Comparison of ENCODE assay signal across 36 cellular contexts in genomic region chr11:43997022-43997665, GRCh38. TPM values are rescaled to one million over a fixed set of nuclear protein-coding genes. Genes with fewer than 3 reads are reported as not detected.
DNase-seq lines count a peak whose midpoint lies in the region; ATAC-seq, FAIRE-seq and TF ChIP-seq lines count a peak whose summit lies in the region.
"Had no signal": no experiment of that assay in that cellular context is flagged by ENCODE, and none has a peak within 500 bp of the region (broad histone marks: within the 10 kb centered on the region; RNA-seq: fewer than 3 reads in every experiment).

No MANE protein-coding gene starts in this region.

- in situ Hi-C loops in GM12878 (cut with MboI) = no loop called here

- 2% methylated on average over 15 of the region's 15 CpGs for WGBS in GM12878 (ENCODE audit: insufficient coverage, insufficient replicate concordance, low lambda C conversion rate, missing lambda C conversion rate)

- DNase-seq in GM12878 (ENCODE audit: low read depth, low spot score) (peak; percentile 4), neural progenitor cell (ENCODE audit: low spot score) (no peak), A172 (ENCODE audit: low spot score) (no peak), sciatic nerve (ENCODE audit: low spot score) (no peak), endothelial cell (ENCODE audit: low spot score) (no peak)
- DNase-seq: activated CD4-positive, alpha-beta T cell treated with anti-CD3 and anti-CD28 coated beads, Interleukin-2, amount 50 U/mL, for 1 hour; activated naive CD4-positive, alpha-beta T cell; activated naive CD8-positive, alpha-beta T cell treated with anti-CD3 and anti-CD28 coated beads, Interleukin-2, amount 50 U/mL, for 24 hours; activated T-cell treated with anti-CD3 and anti-CD28 coated beads, Interleukin-2, amount 50 U/mL, for 4 hours; DMS53; esophagus squamous epithelium; foreskin keratinocyte; GF-D8; heart left ventricle; Kasumi-1; NCI-H1436; NCI-H2107; right lobe of liver; stimulated activated CD4-positive, alpha-beta T cell treated with anti-CD3 and anti-CD28 coated beads, Interleukin-4, amount 100 ng/mL, for 4 hours; transverse colon had no signal

- H3K79me2 ChIP-seq in GM12878 (ENCODE audit: control insufficient read depth, insufficient read depth, low read length) = no peaks in the 10 kb centered on the region
- no peaks in the 10 kb centered on the region for H3K79me2 ChIP-seq in neural progenitor cell (ENCODE audit: low read depth)

- H3K27ac Mint-ChIP-seq in neural progenitor cell (peak overlapping the region; percentile 18), endothelial cell (ENCODE audit: unreplicated experiment) (no peak overlapping the region)
- H3K27ac Mint-ChIP-seq: activated naive CD8-positive, alpha-beta T cell treated with anti-CD3 and anti-CD28 coated beads, Interleukin-2, amount 50 U/mL, for 24 hours; mesothelial cell of epicardium; progenitor cell of endocrine pancreas; stimulated activated effector memory CD8-positive, alpha-beta T cell treated with anti-CD3 and anti-CD28 coated beads, Interleukin-12 subunit alpha, Interleukin-12 subunit beta, amount 100 ng/mL, for 72 hours; WTC11 had no signal

- H3K4me2 ChIP-seq in GM12878 (ENCODE audit: control insufficient read depth, insufficient read depth) = peak overlapping the region; percentile 18; the same call in 1 of the 2 replicates
- H3K4me2 ChIP-seq in neural progenitor cell = no peak overlapping the region
- H3K4me2 ChIP-seq: BLaER1 treated with 17β-estradiol and CSF1 and Interleukin-3, amounts not matched to agents 10 nM and 100 nM had no signal

- H3K27me3 ChIP-seq in GM12878 (replicated peaks in 1 of 2; ENCODE audit: control insufficient read depth in 2 of 2, insufficient read depth in 2 of 2, low read length in 1 of 2) (no peaks in the 10 kb centered on the region), neural progenitor cell (no peaks in the 10 kb centered on the region)
- H3K27me3 ChIP-seq: BLaER1 treated with 17β-estradiol and CSF1 and Interleukin-3, amounts not matched to agents 10 nM and 100 nM; heart left ventricle; right lobe of liver; transverse colon had no signal

- H3K4me1 ChIP-seq in GM12878 (ENCODE audit: control insufficient read depth, insufficient read depth, low read length) = peaks cover 3% of the 10 kb centered on the region; the same call in 1 of the 2 replicates
- peaks cover 9% of the 10 kb centered on the region for H3K4me1 ChIP-seq in neural progenitor cell
- H3K4me1 ChIP-seq: foreskin keratinocyte, HAP-1 had no signal

- no TSS peak for BruUV-seq in GM12878 (replicated peaks; lab: Mats Ljungman, UMichigan)

- no peak for TF ChIP-seq RAD21 in Ishikawa (IDR thresholded peaks at IDR 0.05; ENCODE audit: low read depth)
- TF ChIP-seq RAD21 in GM12878 (IDR thresholded peaks at IDR 0.05; ENCODE audit: insufficient read depth, low read depth, low read length) = no peak

- no peak overlapping the region for H3K9ac ChIP-seq in GM12878 (ENCODE audit: control insufficient read depth, insufficient read depth, low read length)
- no peak overlapping the region for H3K9ac ChIP-seq in neural progenitor cell
- H3K9ac ChIP-seq: BLaER1 treated with 17β-estradiol and CSF1 and Interleukin-3, amounts not matched to agents 10 nM and 100 nM had no signal

- H3K4me3 Mint-ChIP-seq in neural progenitor cell = no peak overlapping the region
- H3K4me3 Mint-ChIP-seq in endothelial cell (ENCODE audit: unreplicated experiment) = no peak overlapping the region
- H3K4me3 Mint-ChIP-seq: activated naive CD8-positive, alpha-beta T cell treated with anti-CD3 and anti-CD28 coated beads, Interleukin-2, amount 50 U/mL, for 24 hours; activated T-cell treated with anti-CD3 and anti-CD28 coated beads, Interleukin-2, amount 50 U/mL, for 4 hours; mesothelial cell of epicardium; stimulated activated effector memory CD8-positive, alpha-beta T cell treated with anti-CD3 and anti-CD28 coated beads, Interleukin-12 subunit alpha, Interleukin-12 subunit beta, amount 100 ng/mL, for 72 hours; WTC11 had no signal

- H4K20me1 ChIP-seq in GM12878 (ENCODE audit: control insufficient read depth, insufficient read depth) = no peaks in the 10 kb centered on the region
- no peaks in the 10 kb centered on the region for H4K20me1 ChIP-seq in neural progenitor cell (ENCODE audit: low read depth)
- H4K20me1 ChIP-seq: BLaER1 treated with 17β-estradiol and CSF1 and Interleukin-3, amounts not matched to agents 10 nM and 100 nM had no signal

- H3K36me3 Mint-ChIP-seq in neural progenitor cell = no peaks in the 10 kb centered on the region
- no peaks in the 10 kb centered on the region for H3K36me3 Mint-ChIP-seq in endothelial cell (ENCODE audit: low read depth, unreplicated experiment)
- H3K36me3 Mint-ChIP-seq: mesothelial cell of epicardium; stimulated activated effector memory CD8-positive, alpha-beta T cell treated with anti-CD3 and anti-CD28 coated beads, Interleukin-12 subunit alpha, Interleukin-12 subunit beta, amount 100 ng/mL, for 72 hours; WTC11 had no signal

- POLR2A ChIA-PET in GM12878 (lab: Charles Lee) = no interaction called here

- no peaks in the 10 kb centered on the region for H3K9me3 ChIP-seq in GM12878 (replicated peaks; ENCODE audit: control insufficient read depth, insufficient read depth, low read length)
- H3K9me3 ChIP-seq in neural progenitor cell (ENCODE audit: low read depth) = no peaks in the 10 kb centered on the region
- H3K9me3 ChIP-seq: BLaER1 treated with 17β-estradiol and CSF1 and Interleukin-3, amounts not matched to agents 10 nM and 100 nM; esophagus squamous epithelium; HAP-1; heart left ventricle; right lobe of liver; transverse colon had no signal

- TF ChIP-seq CTCF in GM12878 (IDR thresholded peaks at IDR 0.05 in 2 of 3, conservative IDR thresholded peaks at IDR 0.05 in 1 of 3; ENCODE audit: control insufficient read depth in 2 of 3, extremely low read depth in 1 of 3, insufficient read depth in 1 of 3, low read depth in 3 of 3, low read length in 3 of 3) (0 out of 6 replicates have a peak, but pooled peaks of 1 of the 3 experiments have one; percentile 10), neural progenitor cell (IDR thresholded peaks at IDR 0.05) (no peak), endothelial cell (IDR thresholded peaks at IDR 0.05; ENCODE audit: unreplicated experiment) (no peak)

- TF ChIP-seq EP300 in Ishikawa (IDR thresholded peaks at IDR 0.05; ENCODE audit: borderline replicate concordance) (no peak), GM12878 (IDR thresholded peaks at IDR 0.05; ENCODE audit: borderline replicate concordance in 1 of 2, control insufficient read depth in 1 of 2, low read depth in 2 of 2, low read length in 2 of 2) (no peak)

- H3K36me3 ChIP-seq in GM12878 (ENCODE audit: control insufficient read depth in 2 of 2, insufficient read depth in 2 of 2, low read length in 1 of 2) = no peaks in the 10 kb centered on the region
- no peaks in the 10 kb centered on the region for H3K36me3 ChIP-seq in neural progenitor cell
- H3K36me3 ChIP-seq: BLaER1 treated with 17β-estradiol and CSF1 and Interleukin-3, amounts not matched to agents 10 nM and 100 nM; esophagus squamous epithelium; HAP-1; heart left ventricle; right lobe of liver; transverse colon had no signal

- TF ChIP-seq POLR2A in GM12878 (IDR thresholded peaks at IDR 0.05; ENCODE audit: low read depth, low read length) = no peak

- H3K9me3 Mint-ChIP-seq in neural progenitor cell (no peaks in the 10 kb centered on the region), endothelial cell (ENCODE audit: unreplicated experiment) (no peaks in the 10 kb centered on the region)
- H3K9me3 Mint-ChIP-seq: activated naive CD8-positive, alpha-beta T cell treated with anti-CD3 and anti-CD28 coated beads, Interleukin-2, amount 50 U/mL, for 24 hours; activated T-cell treated with anti-CD3 and anti-CD28 coated beads, Interleukin-2, amount 50 U/mL, for 4 hours; stimulated activated effector memory CD8-positive, alpha-beta T cell treated with anti-CD3 and anti-CD28 coated beads, Interleukin-12 subunit alpha, Interleukin-12 subunit beta, amount 100 ng/mL, for 72 hours had no signal

- intact Hi-C loops in GM12878 (cut with micrococcal nuclease; ENCODE audit: unreplicated experiment) = no loop called here
- intact Hi-C loops in sciatic nerve (cut with DNase I) = no loop called here

- SMC1A ChIA-PET in GM12878 (lab: Charles Lee; ENCODE audit: uncharacterized antibody, unreplicated experiment) = no interaction called here

- FAIRE-seq in GM12878 (lab: Jason Lieb, UNC) = peak; percentile 31
- FAIRE-seq: astrocyte, endometrium, HepG2, keratinocyte had no signal

- ATAC-seq in GM19035 (IDR thresholded peaks at IDR 0.05; ENCODE audit: unreplicated experiment) = peak; percentile 53
- peak; percentile 71 for ATAC-seq in GM12878
- ATAC-seq in sciatic nerve = no peak
- ATAC-seq: activated naive CD8-positive, alpha-beta T cell treated with anti-CD3 and anti-CD28 coated beads, Interleukin-2, amount 50 U/mL, for 24 hours; activated T-cell treated with anti-CD3 and anti-CD28 coated beads, Interleukin-2, amount 50 U/mL, for 4 hours; foreskin keratinocyte; heart left ventricle; HepG2; right lobe of liver; stimulated activated effector memory CD8-positive, alpha-beta T cell treated with anti-CD3 and anti-CD28 coated beads, Interleukin-12 subunit alpha, Interleukin-12 subunit beta, amount 100 ng/mL, for 72 hours; WTC11 had no signal

- H3K4me1 Mint-ChIP-seq in neural progenitor cell = peaks cover 16% of the 10 kb centered on the region
- H3K4me1 Mint-ChIP-seq in endothelial cell (ENCODE audit: unreplicated experiment) = peaks cover 8% of the 10 kb centered on the region
- H3K4me1 Mint-ChIP-seq: activated naive CD8-positive, alpha-beta T cell treated with anti-CD3 and anti-CD28 coated beads, Interleukin-2, amount 50 U/mL, for 24 hours; stimulated activated effector memory CD8-positive, alpha-beta T cell treated with anti-CD3 and anti-CD28 coated beads, Interleukin-12 subunit alpha, Interleukin-12 subunit beta, amount 100 ng/mL, for 72 hours had no signal

- H3K27ac ChIP-seq in GM12878 (ENCODE audit: control insufficient read depth, insufficient read depth) (no peak overlapping the region), neural progenitor cell (peak overlapping the region; percentile 29)
- H3K27ac ChIP-seq: BLaER1 treated with 17β-estradiol and CSF1 and Interleukin-3, amounts not matched to agents 10 nM and 100 nM; dorsolateral prefrontal cortex; esophagus squamous epithelium; foreskin keratinocyte; heart left ventricle; right lobe of liver; transverse colon had no signal

- H2AFZ ChIP-seq in GM12878 (ENCODE audit: control insufficient read depth, low read depth, low read length) = peak overlapping the region; percentile 33
- H2AFZ ChIP-seq in neural progenitor cell (replicated peaks) = peak overlapping the region; percentile 26

- H3K27me3 Mint-ChIP-seq in neural progenitor cell (ENCODE audit: insufficient read depth, low read depth) (peaks cover 3% of the 10 kb centered on the region), endothelial cell (ENCODE audit: unreplicated experiment) (peaks cover 4% of the 10 kb centered on the region)

- CTCF ChIA-PET in GM12878 (lab: Yijun Ruan, JAX) = interaction anchor here (0.7 kb wide), 1 partner anchor 108 kb away, joined by 3 read pairs; no protein-coding TSS in a partner anchor

- H3F3A ChIP-seq in neural progenitor cell (ENCODE audit: low read depth) = no peaks in the 10 kb centered on the region

- RAD21 ChIA-PET in GM12878 (lab: Charles Lee; ENCODE audit: unreplicated experiment) = no interaction called here

- no peak overlapping the region for H3K4me3 ChIP-seq in GM12878
- H3K4me3 ChIP-seq in neural progenitor cell = no peak overlapping the region
- H3K4me3 ChIP-seq: BLaER1 treated with 17β-estradiol and CSF1 and Interleukin-3, amounts not matched to agents 10 nM and 100 nM; dorsolateral prefrontal cortex; esophagus squamous epithelium; HAP-1; heart left ventricle; right lobe of liver; transverse colon had no signal

RNA-seq across cellular contexts. Expression of gene ACCSL, which starts 50.6 kb away (rescaled TPM):
- not detected in 2 replicates for total RNA-seq in GM12878 (2013; cell fraction: nucleolus; rRNA removed)
- total RNA-seq in GM12878 (2014; rRNA removed) (not detected in 2 replicates), GM12878 (2014; rRNA removed; fragmentation: Illumina TruSeq; extraction: Trizol) (not detected in 2 replicates), GM12878 (2021) (not detected in 2 replicates), neural progenitor cell (ENCODE audit: low replicate concordance) (not detected in 2 replicates), sciatic nerve (not detected), endothelial cell (ENCODE audit: unreplicated experiment) (not detected)
- polyA plus RNA-seq in GM12878 (2011; ENCODE audit: low read depth) = not detected
- polyA plus RNA-seq in GM12878 (2011; rRNA removed) (0.15 TPM in 1 of 2 replicates, not detected in the other), GM12878 (2014; fragmentation: Illumina TruSeq; extraction: Trizol) (not detected in 2 replicates), GM12878 (2014; fragmentation: Nextera tagmentation; extraction: Ambion mirVana) (not detected), GM12878 (2014; rRNA removed) (not detected in 2 replicates), GM12878 (2016; fragmentation: Nextera tagmentation; extraction: Ambion mirVana) (not detected)
- 0.16 and 0.17 TPM in 2 replicates for polyA plus RNA-seq in GM12878 (2011; cell fraction: cytosol; rRNA removed)
- polyA plus RNA-seq in GM12878 (2011; cell fraction: nucleus; rRNA removed) = 0.22 and 0.25 TPM in 2 replicates
- polyA plus RNA-seq in GM12878 (2012) = 0.15 TPM in 1 of 2 replicates, not detected in the other
- 0.41 TPM in 1 of 2 replicates, not detected in the other for polyA minus RNA-seq in GM12878 (2011; rRNA and poly(A)+ RNA removed)
- not detected in 2 replicates for polyA minus RNA-seq in GM12878 (2011; cell fraction: cytosol; rRNA and poly(A)+ RNA removed)
- polyA minus RNA-seq in GM12878 (2011; cell fraction: nucleus; rRNA and poly(A)+ RNA removed) = not detected in 2 replicates
- total RNA-seq in A172 (2014; rRNA removed; shearing (Covaris generic)) = not detected in 2 replicates
- total RNA-seq: activated T-cell treated with anti-CD3 and anti-CD28 coated beads, Interleukin-2, amount 50 U/mL, for 4 hours; astrocyte; cardiac septum; esophagus squamous epithelium; foreskin keratinocyte; heart left ventricle; HepG2; mesothelial cell of epicardium; NCI-H460; progenitor cell of endocrine pancreas; right lobe of liver; subcutaneous adipose tissue; transverse colon; WTC11 had no signal
- polyA plus RNA-seq: foreskin keratinocyte, heart left ventricle, HepG2, keratinocyte had no signal

RNA-seq across cellular contexts. Expression of gene C11orf96, which starts 54.7 kb away (rescaled TPM):
- not detected in 2 replicates for total RNA-seq in GM12878 (2013; cell fraction: nucleolus; rRNA removed)
- total RNA-seq in GM12878 (2014; rRNA removed) (0.28 TPM in 1 of 2 replicates, not detected in the other), GM12878 (2014; rRNA removed; fragmentation: Illumina TruSeq; extraction: Trizol) (not detected in 2 replicates), GM12878 (2021) (0.19 TPM in 1 of 2 replicates, not detected in the other), neural progenitor cell (ENCODE audit: low replicate concordance) (0.32 and 5.4 TPM in 2 replicates), sciatic nerve (66.8 TPM), endothelial cell (ENCODE audit: unreplicated experiment) (0.15 TPM)
- polyA plus RNA-seq in GM12878 (2011; ENCODE audit: low read depth) = not detected
- polyA plus RNA-seq in GM12878 (2011; rRNA removed) (0.10 TPM in 1 of 2 replicates, not detected in the other), GM12878 (2014; fragmentation: Illumina TruSeq; extraction: Trizol) (not detected in 2 replicates), GM12878 (2014; fragmentation: Nextera tagmentation; extraction: Ambion mirVana) (not detected), GM12878 (2014; rRNA removed) (0.11 TPM in 1 of 2 replicates, not detected in the other), GM12878 (2016; fragmentation: Nextera tagmentation; extraction: Ambion mirVana) (under 1 TPM in 1 of 2 experiments, not detected in 1; 0.16 TPM)
- 0.06 and 0.13 TPM in 2 replicates for polyA plus RNA-seq in GM12878 (2011; cell fraction: cytosol; rRNA removed)
- 0.10 and 0.13 TPM in 2 replicates for polyA plus RNA-seq in GM12878 (2011; cell fraction: nucleus; rRNA removed)
- polyA plus RNA-seq in GM12878 (2012) = 0.43 and 0.84 TPM in 2 replicates
- not detected in 2 replicates for polyA minus RNA-seq in GM12878 (2011; rRNA and poly(A)+ RNA removed)
- not detected in 2 replicates for polyA minus RNA-seq in GM12878 (2011; cell fraction: cytosol; rRNA and poly(A)+ RNA removed)
- polyA minus RNA-seq in GM12878 (2011; cell fraction: nucleus; rRNA and poly(A)+ RNA removed) = not detected in 2 replicates
- total RNA-seq in A172 (2014; rRNA removed; shearing (Covaris generic)) = 0.36 and 0.53 TPM in 2 replicates
- total RNA-seq: foreskin keratinocyte, HepG2 had no signal
- polyA plus RNA-seq: foreskin keratinocyte had no signal

Comparison
In these comparisons a context has a peak if more than half of its experiments do, and no peak if none do; other contexts are left out.
1. RNA of gene C11orf96, which starts 54.7 kb away (total RNA-seq): 66.8 TPM in sciatic nerve (single experiment); 0.36 to 0.53 TPM in A172, 0.32 to 5.4 TPM in neural progenitor cell, 0.15 TPM in endothelial cell (single experiment) and 0.19 to 0.28 TPM in GM12878; every median in the first group is over 10 times any median in the second.